Comparison of ENCODE assay signal across 8 cellular contexts in the genomic region with DNA sequence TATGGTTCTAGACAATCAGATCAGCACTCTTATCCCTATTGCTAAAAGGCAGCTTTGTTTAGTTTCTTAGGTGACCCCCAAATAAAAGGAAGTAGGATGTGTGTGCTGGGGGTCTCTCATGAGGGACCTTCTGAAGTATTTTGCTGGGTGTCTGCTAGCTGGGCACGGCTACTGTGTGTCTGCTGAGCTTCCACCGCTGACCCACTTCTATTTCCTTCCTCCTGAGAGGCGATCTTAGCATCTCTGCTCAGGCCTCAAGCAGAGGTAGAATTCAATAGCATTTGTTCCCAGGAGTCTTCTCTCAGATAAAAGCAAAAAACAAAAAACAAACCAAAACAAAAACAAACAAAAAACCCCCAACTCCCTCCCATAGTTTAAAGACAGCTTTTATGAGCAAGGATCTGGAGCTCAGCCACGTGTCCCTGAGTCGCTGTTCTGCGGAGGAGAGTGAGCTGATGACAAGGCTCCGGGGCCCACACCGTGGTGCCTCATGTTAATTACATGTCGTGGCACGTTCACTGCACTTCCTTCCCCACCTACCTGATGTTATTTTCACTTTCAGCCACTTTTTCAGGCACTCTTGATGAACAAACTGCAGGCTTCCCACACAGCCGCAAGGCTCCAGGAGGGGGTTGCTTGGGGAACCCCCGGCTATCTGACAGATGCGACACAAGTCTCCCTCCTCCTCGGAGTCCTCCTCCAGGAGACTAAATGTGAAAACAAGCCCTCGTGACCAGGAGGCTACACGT.
DNase-seq lines count a peak whose midpoint lies in the region; ATAC-seq lines count a peak whose summit lies in the region.

No MANE protein-coding gene starts in this region.

- no peaks in the 10 kb centered on the region for H3K79me2 ChIP-seq in Karpas-422 (ENCODE audit: low read length)

- POLR2A ChIA-PET in CD8-positive, alpha-beta memory T cell (lab: Charles Lee): interaction anchor here (0.9 kb wide), 1 partner anchor 241 kb away, joined by 4 read pairs; a partner anchor contains a TSS

- H3K4me3 Mint-ChIP-seq in CD8-positive, alpha-beta memory T cell: peak overlapping the region; percentile 44 to 89 (median 85)

- peak overlapping the region; percentile 94 to 100 (median 98) for H3K27ac Mint-ChIP-seq in CD8-positive, alpha-beta memory T cell

- peaks cover 0 to 3% (median 0%) of the 10 kb centered on the region in 5 donors for H3K9me3 Mint-ChIP-seq in CD8-positive, alpha-beta memory T cell

- H3K9ac ChIP-seq in Karpas-422 (ENCODE audit: low read length): peak overlapping the region; percentile 23; the same call in 1 of the 2 replicates

- no peaks in the 10 kb centered on the region for H3K27me3 ChIP-seq in CD8-positive, alpha-beta memory T cell (ENCODE audit: insufficient read depth, low read length, poor library complexity, severe bottlenecking)
- 0 out of 2 replicates have a peak, but pooled peaks cover 5% of the 10 kb centered on the region for H3K27me3 ChIP-seq in Karpas-422 (ENCODE audit: low read length)

- H2AFZ ChIP-seq in Karpas-422 (ENCODE audit: low read length): peak overlapping the region; percentile 74

- peaks cover 0 to 3% (median 0%) of the 10 kb centered on the region in 3 donors for H3K36me3 Mint-ChIP-seq in CD8-positive, alpha-beta memory T cell

- peak overlapping the region; percentile 23 for H3K4me3 ChIP-seq in CD8-positive, alpha-beta memory T cell (ENCODE audit: low read length)
- H3K4me3 ChIP-seq in Karpas-422 (ENCODE audit: low read length): no peak overlapping the region

- peaks cover 23% of the 10 kb centered on the region for H3K4me1 ChIP-seq in CD8-positive, alpha-beta memory T cell (ENCODE audit: insufficient read depth, low read length)
- peaks cover 31% of the 10 kb centered on the region for H3K4me1 ChIP-seq in Karpas-422 (ENCODE audit: low read length)

- peaks cover 0 to 10% of the 10 kb centered on the region in 2 donors for H3K27me3 Mint-ChIP-seq in CD8-positive, alpha-beta memory T cell

- no peaks in the 10 kb centered on the region for H4K20me1 ChIP-seq in Karpas-422 (ENCODE audit: insufficient read depth, low read depth, low read length)

- H3K4me2 ChIP-seq in Karpas-422 (ENCODE audit: low read depth, low read length, poor library complexity, severe bottlenecking): peak overlapping the region; percentile 25

- H3K36me3 ChIP-seq in CD8-positive, alpha-beta memory T cell (ENCODE audit: insufficient read depth, low read length): no peaks in the 10 kb centered on the region
- no peaks in the 10 kb centered on the region for H3K36me3 ChIP-seq in Karpas-422 (ENCODE audit: insufficient read depth, low read length)

- CTCF ChIA-PET in CD8-positive, alpha-beta memory T cell (lab: Charles Lee): interaction anchor here (0.8 to 2.8 kb wide), 7 partner anchors 11 to 682 kb away, joined by 3 to 12 read pairs (median 3); a partner anchor contains a TSS

- DNase-seq in CD8-positive, alpha-beta memory T cell: peak; percentile 44 to 79 (median 61)
- peak; percentile 46 for DNase-seq in Karpas-422
- peak; percentile 17 for DNase-seq in activated CD8-positive, alpha-beta memory T cell treated with anti-CD3 and anti-CD28 coated beads, Interleukin-2, amount 50 U/mL, for 1 hour (ENCODE audit: extremely low read depth)
- peak; percentile 70 for DNase-seq in kidney tubule cell (ENCODE audit: low spot score)
- peak; percentile 79 for DNase-seq in stimulated activated naive CD8-positive, alpha-beta T cell treated with anti-CD3 and anti-CD28 coated beads, Interleukin-15, Interleukin-2, amounts not matched to agents 100 U/mL and 50 U/mL, for 24 hours
- DNase-seq in NCI-H774 (lab: John Stamatoyannopoulos, UW): no peak
- no peak for DNase-seq in Ammon's horn (ENCODE audit: low spot score)

- ATAC-seq in GM21529 (IDR thresholded peaks at IDR 0.05; ENCODE audit: unreplicated experiment): peak; percentile 94
- peak; percentile 98 for ATAC-seq in stimulated activated naive CD8-positive, alpha-beta T cell treated with anti-CD3 and anti-CD28 coated beads, Interleukin-15, Interleukin-2, amounts not matched to agents 100 U/mL and 50 U/mL, for 24 hours

- H3K4me1 Mint-ChIP-seq in CD8-positive, alpha-beta memory T cell: peaks cover 35 to 40% (median 37%) of the 10 kb centered on the region in 3 donors

- H3K27ac ChIP-seq in CD8-positive, alpha-beta memory T cell (ENCODE audit: low read depth, low read length): peak overlapping the region; percentile 60
- H3K27ac ChIP-seq in Karpas-422 (ENCODE audit: low read length): no peak overlapping the region

- H3K9me2 ChIP-seq in Karpas-422 (replicated peaks; ENCODE audit: insufficient read depth, low read length): no peaks in the 10 kb centered on the region

- H3K9me3 ChIP-seq in CD8-positive, alpha-beta memory T cell (ENCODE audit: low read length): no peaks in the 10 kb centered on the region
- H3K9me3 ChIP-seq in Karpas-422 (ENCODE audit: low read length): no peaks in the 10 kb centered on the region

Comparison
In these comparisons a context has a peak if more than half of its experiments do, and no peak if none do; other contexts are left out.
1. DNase-seq: peak in CD8-positive, alpha-beta memory T cell (5 of 5), Karpas-422 (single experiment), activated CD8-positive, alpha-beta memory T cell treated with anti-CD3 and anti-CD28 coated beads, Interleukin-2, amount 50 U/mL, for 1 hour (single experiment), kidney tubule cell (single experiment) and stimulated activated naive CD8-positive, alpha-beta T cell treated with anti-CD3 and anti-CD28 coated beads, Interleukin-15, Interleukin-2, amounts not matched to agents 100 U/mL and 50 U/mL, for 24 hours (single experiment); none in NCI-H774 (single experiment) and Ammon's horn (single experiment).